15 cellular contexts compared by ENCODE assay signal in the genomic region with DNA sequence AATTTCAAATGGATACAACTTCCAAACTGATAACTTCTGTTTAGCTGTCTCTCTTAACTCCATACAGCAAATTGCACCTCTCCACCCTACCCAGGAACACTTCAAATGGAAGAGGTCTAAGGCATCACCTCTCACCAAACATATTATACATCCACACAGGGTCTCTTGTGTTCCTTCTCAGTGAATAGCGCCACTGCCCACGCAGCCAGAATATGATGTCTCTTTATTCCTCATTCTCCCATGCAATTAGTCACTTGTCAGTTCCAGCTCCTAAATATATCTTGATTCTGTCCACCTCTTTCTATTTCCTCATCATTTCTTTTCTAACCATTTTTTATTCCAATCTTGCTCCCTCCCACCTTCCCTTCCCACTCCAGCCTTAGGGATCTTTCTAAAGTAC.
"Had no signal": no experiment of that assay in that cellular context is flagged by ENCODE, and none has a peak within 500 bp of the region (broad histone marks: within the 10 kb centered on the region; RNA-seq: fewer than 3 reads in every experiment).

No MANE protein-coding gene starts in this region.

- H3K36me3 Mint-ChIP-seq: natural killer cell had no signal

- H3K4me3 Mint-ChIP-seq: activated T-cell treated with anti-CD3 and anti-CD28 coated beads, Interleukin-2, amount 50 U/mL, for 24 hours; natural killer cell had no signal

- DNase-seq: activated CD4-positive, alpha-beta T cell treated with anti-CD3 and anti-CD28 coated beads, Interleukin-2, amount 50 U/mL, for 4 hours; activated CD4-positive, CD25-positive, alpha-beta regulatory T cell; activated effector memory CD4-positive, alpha-beta T cell treated with Interleukin-2 at 50 U/mL for 16 hours; activated T-cell treated with anti-CD3 and anti-CD28 coated beads, Interleukin-2, amount 50 U/mL, for 24 hours; adrenal gland; kidney; left lung; mucosa of descending colon; natural killer cell; posterior cingulate gyrus; stimulated activated CD4-positive, alpha-beta T cell treated with anti-CD3 and anti-CD28 coated beads, Interleukin-2, amount 100 ng/mL, for 48 hours; stimulated activated naive CD4-positive, alpha-beta T cell treated with Interleukin-2 at 50 U/mL for 16 hours had no signal

- H3K9me3 Mint-ChIP-seq: activated T-cell treated with anti-CD3 and anti-CD28 coated beads, Interleukin-2, amount 50 U/mL, for 24 hours; natural killer cell had no signal

- H3K27ac Mint-ChIP-seq: activated T-cell treated with anti-CD3 and anti-CD28 coated beads, Interleukin-2, amount 50 U/mL, for 24 hours; natural killer cell had no signal

- ATAC-seq: mucosa of descending colon, natural killer cell had no signal

- H3K27me3 ChIP-seq: adrenal gland, cardiac muscle cell, left lung, suprapubic skin, upper lobe of left lung had no signal

- H3K36me3 ChIP-seq: adrenal gland, cardiac muscle cell, left lung, suprapubic skin, upper lobe of left lung had no signal

- H3K27ac ChIP-seq: adrenal gland, cardiac muscle cell, suprapubic skin had no signal

- H3K4me3 ChIP-seq: adrenal gland, cardiac muscle cell, left lung, mucosa of descending colon, suprapubic skin, upper lobe of left lung had no signal

- H3K9me3 ChIP-seq: adrenal gland, mucosa of descending colon, suprapubic skin, upper lobe of left lung had no signal

- H3K27me3 Mint-ChIP-seq: activated T-cell treated with anti-CD3 and anti-CD28 coated beads, Interleukin-2, amount 50 U/mL, for 24 hours had no signal
